In the genomic region with DNA sequence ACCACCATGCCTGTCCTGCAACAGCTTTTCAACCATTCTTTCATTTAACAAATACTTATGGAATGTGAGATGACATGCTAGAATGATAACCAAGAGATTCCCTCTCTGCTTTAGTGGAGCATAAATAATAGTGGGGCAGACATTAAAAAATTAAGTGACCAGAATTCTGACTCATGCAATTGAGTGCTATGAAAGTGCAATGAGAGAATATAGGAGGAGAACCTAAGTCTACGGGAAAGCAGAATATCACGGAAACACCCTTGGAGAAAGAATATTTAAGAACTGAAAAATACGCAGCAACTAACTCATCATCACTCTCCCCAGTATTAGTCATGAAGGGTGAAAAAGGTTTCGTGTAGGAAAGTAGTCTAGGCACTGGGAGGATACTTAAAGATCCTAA, we compare ENCODE assay signal across 15 cellular contexts. TPM values are rescaled to one million over a fixed set of nuclear protein-coding genes. Genes with fewer than 3 reads are reported as not detected.
DNase-seq lines count a peak whose midpoint lies in the region; ATAC-seq and TF ChIP-seq lines count a peak whose summit lies in the region.
"Had no signal": no experiment of that assay in that cellular context is flagged by ENCODE, and none has a peak within 500 bp of the region (broad histone marks: within the 10 kb centered on the region; RNA-seq: fewer than 3 reads in every experiment).

No MANE protein-coding gene starts in this region.

- no peaks in the 10 kb centered on the region for H3K27me3 ChIP-seq in thyroid gland
- H3K27me3 ChIP-seq: pancreas had no signal

- H3K9me3 ChIP-seq in thyroid gland, result no peaks in the 10 kb centered on the region
- H3K9me3 ChIP-seq: A549, pancreas had no signal

- TF ChIP-seq POLR2A in thyroid gland (IDR thresholded peaks at IDR 0.05), result no peak

- peaks cover 24 to 48% of the 10 kb centered on the region in 2 donors for H3K4me1 ChIP-seq in thyroid gland

- 94 to 97% methylated on average over 3 of the region's 4 CpGs for WGBS in thyroid gland, 2 donors

- peaks cover 87% of the 10 kb centered on the region for H3K36me3 Mint-ChIP-seq in activated T-cell treated with anti-CD3 and anti-CD28 coated beads, Interleukin-2, amount 50 U/mL, for 24 hours (ENCODE audit: low read depth)
- H3K36me3 Mint-ChIP-seq in activated naive CD8-positive, alpha-beta T cell treated with anti-CD3 and anti-CD28 coated beads for 36 hours, result peaks cover 47% of the 10 kb centered on the region
- peaks cover 68% of the 10 kb centered on the region for H3K36me3 Mint-ChIP-seq in stimulated activated naive CD8-positive, alpha-beta T cell treated with anti-CD3 and anti-CD28 coated beads, Interleukin-15, Interleukin-2, amounts not matched to agents 100 ng/mL and 50 ng/mL, for 24 hours (ENCODE audit: low read depth)

- no peak overlapping the region for H3K27ac ChIP-seq in thyroid gland
- H3K27ac ChIP-seq: A549, pancreas had no signal

- peak overlapping the region; percentile 74 for H3K27ac Mint-ChIP-seq in activated T-cell treated with anti-CD3 and anti-CD28 coated beads, Interleukin-2, amount 50 U/mL, for 24 hours
- peak overlapping the region; percentile 25 for H3K27ac Mint-ChIP-seq in activated naive CD8-positive, alpha-beta T cell treated with anti-CD3 and anti-CD28 coated beads for 36 hours
- peak overlapping the region; percentile 27 for H3K27ac Mint-ChIP-seq in stimulated activated naive CD8-positive, alpha-beta T cell treated with anti-CD3 and anti-CD28 coated beads, Interleukin-15, Interleukin-2, amounts not matched to agents 100 ng/mL and 50 ng/mL, for 24 hours

- no peak overlapping the region for H3K4me3 Mint-ChIP-seq in activated T-cell treated with anti-CD3 and anti-CD28 coated beads, Interleukin-2, amount 50 U/mL, for 24 hours
- no peak overlapping the region for H3K4me3 Mint-ChIP-seq in activated naive CD8-positive, alpha-beta T cell treated with anti-CD3 and anti-CD28 coated beads for 36 hours
- H3K4me3 Mint-ChIP-seq in stimulated activated naive CD8-positive, alpha-beta T cell treated with anti-CD3 and anti-CD28 coated beads, Interleukin-15, Interleukin-2, amounts not matched to agents 100 ng/mL and 50 ng/mL, for 24 hours, result no peak overlapping the region

- H3K27me3 Mint-ChIP-seq in activated T-cell treated with anti-CD3 and anti-CD28 coated beads, Interleukin-2, amount 50 U/mL, for 24 hours, result no peaks in the 10 kb centered on the region
- H3K27me3 Mint-ChIP-seq in activated naive CD8-positive, alpha-beta T cell treated with anti-CD3 and anti-CD28 coated beads for 36 hours, result no peaks in the 10 kb centered on the region
- no peaks in the 10 kb centered on the region for H3K27me3 Mint-ChIP-seq in stimulated activated naive CD8-positive, alpha-beta T cell treated with anti-CD3 and anti-CD28 coated beads, Interleukin-15, Interleukin-2, amounts not matched to agents 100 ng/mL and 50 ng/mL, for 24 hours

- no peak for DNase-seq in activated T-cell treated with anti-CD3 and anti-CD28 coated beads, Interleukin-2, amount 50 U/mL, for 24 hours
- DNase-seq in activated T-cell treated with anti-CD3 and anti-CD28 coated beads for 4 hours (no peak), kidney glomerular epithelial cell (lab: John Stamatoyannopoulos, UW) (peak; percentile 86), thyroid gland (no peak)
- DNase-seq in activated naive CD8-positive, alpha-beta T cell treated with anti-CD3 and anti-CD28 coated beads for 36 hours, result no peak
- DNase-seq: DMS 273 treated with DMSO at 0.1 percent for 48 hours; NCI-H345; pancreas; RPMI8226; stimulated activated CD4-positive, alpha-beta T cell treated with anti-CD3 and anti-CD28 coated beads, Interleukin-2, amount 100 ng/mL, for 48 hours; substantia nigra had no signal

- TF ChIP-seq CTCF in thyroid gland (IDR thresholded peaks at IDR 0.05), result no peak

- H3K4me3 ChIP-seq in thyroid gland (replicated peaks in 1 of 3), result no peak overlapping the region
- H3K4me3 ChIP-seq: A549, pancreas had no signal

- no peaks in the 10 kb centered on the region for H3K36me3 ChIP-seq in thyroid gland
- H3K36me3 ChIP-seq: pancreas had no signal

- ATAC-seq in GM21367 (IDR thresholded peaks at IDR 0.05; ENCODE audit: unreplicated experiment) (no peak), GM18517 (IDR thresholded peaks at IDR 0.05; ENCODE audit: unreplicated experiment) (no peak)
- ATAC-seq: A549, pancreas had no signal

- intact Hi-C loops in thyroid gland (cut with DNase I), result no loop called here

- H3K4me1 Mint-ChIP-seq in activated T-cell treated with anti-CD3 and anti-CD28 coated beads, Interleukin-2, amount 50 U/mL, for 24 hours (ENCODE audit: low read depth), result peaks cover 85% of the 10 kb centered on the region
- H3K4me1 Mint-ChIP-seq in activated naive CD8-positive, alpha-beta T cell treated with anti-CD3 and anti-CD28 coated beads for 36 hours, result peaks cover 78% of the 10 kb centered on the region
- peaks cover 90% of the 10 kb centered on the region for H3K4me1 Mint-ChIP-seq in stimulated activated naive CD8-positive, alpha-beta T cell treated with anti-CD3 and anti-CD28 coated beads, Interleukin-15, Interleukin-2, amounts not matched to agents 100 ng/mL and 50 ng/mL, for 24 hours (ENCODE audit: low read depth)

- no peaks in the 10 kb centered on the region for H3K9me3 Mint-ChIP-seq in activated T-cell treated with anti-CD3 and anti-CD28 coated beads, Interleukin-2, amount 50 U/mL, for 24 hours
- H3K9me3 Mint-ChIP-seq in activated naive CD8-positive, alpha-beta T cell treated with anti-CD3 and anti-CD28 coated beads for 36 hours, result no peaks in the 10 kb centered on the region
- H3K9me3 Mint-ChIP-seq in stimulated activated naive CD8-positive, alpha-beta T cell treated with anti-CD3 and anti-CD28 coated beads, Interleukin-15, Interleukin-2, amounts not matched to agents 100 ng/mL and 50 ng/mL, for 24 hours, result no peaks in the 10 kb centered on the region

RNA-seq across cellular contexts. Expression of a gene that starts 7.1 kb away (rescaled TPM):
- total RNA-seq in activated naive CD8-positive, alpha-beta T cell treated with anti-CD3 and anti-CD28 coated beads for 36 hours, result 10 to 100 TPM; 72.9 to 73.7 TPM
- 100 to 1,000 TPM in 1 of 4 donors, 10 to 100 TPM in 3; 83.6 to 115 (median 92.1) TPM for total RNA-seq in thyroid gland
